29 cellular contexts compared by ENCODE assay signal in the genomic region with DNA sequence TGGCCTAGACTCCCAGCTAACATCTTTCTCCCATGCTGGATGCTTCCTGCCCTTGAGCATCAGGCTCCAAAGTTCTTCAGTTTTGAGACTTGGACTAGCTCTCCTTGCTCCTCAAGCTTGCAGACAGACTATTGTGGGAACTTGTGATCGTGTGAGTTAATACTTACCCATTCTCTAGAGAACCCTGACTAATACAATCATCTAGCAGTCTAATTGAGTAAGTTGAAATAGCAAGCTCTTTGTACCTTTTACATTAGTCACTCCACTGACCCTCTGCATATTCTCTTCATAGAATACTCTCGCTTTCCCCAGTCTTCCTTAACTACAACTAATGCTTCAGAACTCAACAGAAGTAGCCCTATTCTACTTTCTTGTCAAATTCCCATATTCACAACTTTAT.
"Had no signal": no experiment of that assay in that cellular context is flagged by ENCODE, and none has a peak within 500 bp of the region (broad histone marks: within the 10 kb centered on the region; RNA-seq: fewer than 3 reads in every experiment).

No MANE protein-coding gene starts in this region.

- H3K36me3 Mint-ChIP-seq: mesothelial cell of epicardium; naive B cell; stimulated activated memory B cell treated with anti-CD40 and anti-IgM and Interleukin-4, amounts not matched to agents 10 μg/mL and 1 μg/mL and 100 μg/mL, for 72 hours had no signal

- H3K27me3 Mint-ChIP-seq: naive B cell; natural killer cell treated with Interleukin-12 subunit alpha and Interleukin-12 subunit beta and Interleukin-15 and Interleukin-18, amount 100 ng/mL, for 72 hours; stimulated activated memory B cell treated with anti-CD40 and anti-IgM and Interleukin-4, amounts not matched to agents 10 μg/mL and 1 μg/mL and 100 μg/mL, for 72 hours had no signal

- H3K27ac ChIP-seq: epithelial cell of prostate, esophagus muscularis mucosa, left lung, neutrophil, prostate gland, sigmoid colon, skin epidermis, spleen, thoracic aorta, tibial nerve, upper lobe of left lung had no signal

- FAIRE-seq: keratinocyte, urothelium cell line had no signal

- H3K27ac Mint-ChIP-seq: mesothelial cell of epicardium; naive B cell; natural killer cell treated with Interleukin-12 subunit alpha and Interleukin-12 subunit beta and Interleukin-15 and Interleukin-18, amount 100 ng/mL, for 72 hours; stimulated activated memory B cell treated with anti-CD40 and anti-IgM and Interleukin-4, amounts not matched to agents 10 μg/mL and 1 μg/mL and 100 μg/mL, for 72 hours had no signal

- H3K4me3 ChIP-seq: esophagus muscularis mucosa, left lung, mucosa of descending colon, prostate gland, sigmoid colon, skin epidermis, spleen, thoracic aorta, tibial nerve, upper lobe of left lung had no signal

- H3K9me3 Mint-ChIP-seq: neural crest cell had no signal

- H3K4me1 ChIP-seq: esophagus muscularis mucosa, left lung, prostate gland, sigmoid colon, spleen, tibial nerve, upper lobe of left lung had no signal

- ATAC-seq: left cardiac atrium; left lung; mucosa of descending colon; natural killer cell treated with Interleukin-12 subunit alpha and Interleukin-12 subunit beta and Interleukin-15 and Interleukin-18, amount 100 ng/mL, for 72 hours; right cardiac atrium; stimulated activated memory B cell treated with anti-CD40 and anti-IgM and Interleukin-4, amounts not matched to agents 10 μg/mL and 1 μg/mL and 100 μg/mL, for 72 hours; stimulated activated naive CD8-positive, alpha-beta T cell treated with anti-CD3 and anti-CD28 coated beads, Interleukin-15, Interleukin-2, amounts not matched to agents 100 U/mL and 50 U/mL, for 24 hours had no signal

- H3K9me3 ChIP-seq: esophagus muscularis mucosa, left lung, mucosa of descending colon, neutrophil, prostate gland, sigmoid colon, thoracic aorta, tibial nerve, upper lobe of left lung had no signal

- H3K4me3 Mint-ChIP-seq: mesothelial cell of epicardium; naive B cell; natural killer cell treated with Interleukin-12 subunit alpha and Interleukin-12 subunit beta and Interleukin-15 and Interleukin-18, amount 100 ng/mL, for 72 hours; neural crest cell; stimulated activated memory B cell treated with anti-CD40 and anti-IgM and Interleukin-4, amounts not matched to agents 10 μg/mL and 1 μg/mL and 100 μg/mL, for 72 hours had no signal

- DNase-seq: cerebellar nuclear complex; cortex of kidney; effector CD4-positive, alpha-beta T cell; foreskin melanocyte; head of caudate nucleus; left cardiac atrium; left lung; mesenchymal stem cell; mucosa of descending colon; naive B cell; right cardiac atrium; sigmoid colon; spleen; stimulated activated CD4-positive, alpha-beta T cell treated with anti-CD3 and anti-CD28 coated beads, Interleukin-4, amount 100 ng/mL, for 4 hours; stimulated activated naive CD8-positive, alpha-beta T cell treated with anti-CD3 and anti-CD28 coated beads, Interleukin-15, Interleukin-2, amounts not matched to agents 100 U/mL and 50 U/mL, for 24 hours; upper lobe of left lung had no signal

- H3K36me3 ChIP-seq: esophagus muscularis mucosa, left lung, neutrophil, prostate gland, sigmoid colon, spleen, thoracic aorta, tibial nerve, upper lobe of left lung had no signal

- H3K4me1 Mint-ChIP-seq: mesothelial cell of epicardium; naive B cell; neural crest cell; stimulated activated memory B cell treated with anti-CD40 and anti-IgM and Interleukin-4, amounts not matched to agents 10 μg/mL and 1 μg/mL and 100 μg/mL, for 72 hours had no signal

- H3K27me3 ChIP-seq: esophagus muscularis mucosa, left lung, neutrophil, sigmoid colon, spleen, tibial nerve, upper lobe of left lung had no signal
